In genomic region chr3:25897019-25897418, GRCh38 we compare ENCODE assay signal across 9 cellular contexts.
DNase-seq lines count a peak whose midpoint lies in the region; ATAC-seq and TF ChIP-seq lines count a peak whose summit lies in the region.
"Had no signal": no experiment of that assay in that cellular context is flagged by ENCODE, and none has a peak within 500 bp of the region (broad histone marks: within the 10 kb centered on the region; RNA-seq: fewer than 3 reads in every experiment).

No MANE protein-coding gene starts in this region.

- 67% methylated on average over 6 of the region's 6 CpGs for WGBS in liver
- 78 to 80% methylated on average over 6 of the region's 6 CpGs for WGBS in sigmoid colon, 2 donors

- no peak overlapping the region for H3K4me3 ChIP-seq in liver (ENCODE audit: low read depth in 1 of 3, low read length in 3 of 3)
- no peak overlapping the region for H3K4me3 ChIP-seq in sigmoid colon
- H3K4me3 ChIP-seq: BLaER1 treated with 17β-estradiol and CSF1 and Interleukin-3, amounts not matched to agents 10 nM and 100 nM had no signal

- H3K9me3 ChIP-seq in liver (ENCODE audit: control insufficient read depth in 4 of 4, low read length in 3 of 4) (peaks cover 0 to 2% (median 0%) of the 10 kb centered on the region in 4 donors), sigmoid colon (no peaks in the 10 kb centered on the region)

- ATAC-seq in HG02642 (IDR thresholded peaks at IDR 0.05; ENCODE audit: poor library complexity, unreplicated experiment): peak; percentile 70

- intact Hi-C loops in sigmoid colon (cut with DNase I): no loop called here

- H3K4me1 ChIP-seq in liver (ENCODE audit: control insufficient read depth in 4 of 4, insufficient read depth in 4 of 4, low read length in 3 of 4): no peaks in the 10 kb centered on the region
- H3K4me1 ChIP-seq in sigmoid colon: no peaks in the 10 kb centered on the region

- TF ChIP-seq CTCF in liver (IDR thresholded peaks at IDR 0.05; ENCODE audit: low read depth, low read length, missing input control) (peak; percentile 1), sigmoid colon (IDR thresholded peaks at IDR 0.05) (no peak)

- H3K9ac ChIP-seq in liver (ENCODE audit: low read depth in 1 of 2, low read length in 2 of 2): no peak overlapping the region
- H3K9ac ChIP-seq: BLaER1 treated with 17β-estradiol and CSF1 and Interleukin-3, amounts not matched to agents 10 nM and 100 nM had no signal

- no peak for TF ChIP-seq EP300 in sigmoid colon (IDR thresholded peaks at IDR 0.05)

- TF ChIP-seq POLR2A in sigmoid colon (IDR thresholded peaks at IDR 0.05): no peak

- DNase-seq in NCI-H748 (lab: John Stamatoyannopoulos, UW; ENCODE audit: unreplicated experiment): peak; percentile 40
- DNase-seq in NCI-H748 treated with DMSO at 0.1 percent for 48 hours (lab: John Stamatoyannopoulos, UW): no peak
- peak; percentile 63 for DNase-seq in OCI-M1 (lab: John Stamatoyannopoulos, UW)
- no peak for DNase-seq in activated CD4-positive, CD25-positive, alpha-beta regulatory T cell treated with anti-CD3 and anti-CD28 coated beads, Interleukin-2, amount 50 U/mL, for 72 hours
- DNase-seq in hypothalamus (lab: John Stamatoyannopoulos, UW): no peak
- DNase-seq in sigmoid colon: no peak

- H3K36me3 ChIP-seq in liver (ENCODE audit: control insufficient read depth in 4 of 4, insufficient read depth in 3 of 4, low read depth in 1 of 4, low read length in 3 of 4): no peaks in the 10 kb centered on the region
- no peaks in the 10 kb centered on the region for H3K36me3 ChIP-seq in sigmoid colon
- H3K36me3 ChIP-seq: BLaER1 treated with 17β-estradiol and CSF1 and Interleukin-3, amounts not matched to agents 10 nM and 100 nM had no signal

- no peaks in the 10 kb centered on the region for H3K27me3 ChIP-seq in liver (ENCODE audit: control insufficient read depth in 4 of 4, insufficient read depth in 4 of 4, low read length in 3 of 4)
- no peaks in the 10 kb centered on the region for H3K27me3 ChIP-seq in sigmoid colon
- H3K27me3 ChIP-seq: BLaER1 treated with 17β-estradiol and CSF1 and Interleukin-3, amounts not matched to agents 10 nM and 100 nM had no signal

- TF ChIP-seq RAD21 in liver (IDR thresholded peaks at IDR 0.05): no peak

- H3K27ac ChIP-seq in liver (ENCODE audit: low read depth in 1 of 2, low read length in 2 of 2) (no peak overlapping the region), sigmoid colon (no peak overlapping the region)
- H3K27ac ChIP-seq: BLaER1 treated with 17β-estradiol and CSF1 and Interleukin-3, amounts not matched to agents 10 nM and 100 nM had no signal

TF ChIP-seq in liver, 16 proteins besides CTCF, POLR2A, EP300 and RAD21:
- TF ChIP-seq JUND (IDR thresholded peaks at IDR 0.05) (no peak), ATF3 (IDR thresholded peaks at IDR 0.05) (no peak), FOXA1 (IDR thresholded peaks at IDR 0.05) (no peak), RXRA (IDR thresholded peaks at IDR 0.05) (no peak), MAX (IDR thresholded peaks at IDR 0.05) (no peak), TAF1 (conservative IDR thresholded peaks at IDR 0.05) (no peak), HNF4A (conservative IDR thresholded peaks at IDR 0.05) (no peak), NR2F2 (IDR thresholded peaks at IDR 0.05) (no peak), REST (IDR thresholded peaks at IDR 0.05) (no peak), SP1 (IDR thresholded peaks at IDR 0.05) (no peak), ZBTB33 (IDR thresholded peaks at IDR 0.05) (no peak), GABPA (IDR thresholded peaks at IDR 0.05 in 1 of 2, conservative IDR thresholded peaks at IDR 0.05 in 1 of 2) (no peak), EGR1 (IDR thresholded peaks at IDR 0.05; ENCODE audit: low read depth in 2 of 2) (no peak), YY1 (IDR thresholded peaks at IDR 0.05) (no peak), HNF4G (IDR thresholded peaks at IDR 0.05) (no peak), FOXA2 (IDR thresholded peaks at IDR 0.05) (no peak)

Comparison
In these comparisons a context has a peak if more than half of its experiments do, and no peak if none do; other contexts are left out.
1. DNase-seq: peak in NCI-H748 (single experiment) and OCI-M1 (single experiment); none in NCI-H748 treated with DMSO at 0.1 percent for 48 hours (single experiment), activated CD4-positive, CD25-positive, alpha-beta regulatory T cell treated with anti-CD3 and anti-CD28 coated beads, Interleukin-2, amount 50 U/mL, for 72 hours (single experiment), hypothalamus (0 of 51) and sigmoid colon (single experiment).